In the genomic region with DNA sequence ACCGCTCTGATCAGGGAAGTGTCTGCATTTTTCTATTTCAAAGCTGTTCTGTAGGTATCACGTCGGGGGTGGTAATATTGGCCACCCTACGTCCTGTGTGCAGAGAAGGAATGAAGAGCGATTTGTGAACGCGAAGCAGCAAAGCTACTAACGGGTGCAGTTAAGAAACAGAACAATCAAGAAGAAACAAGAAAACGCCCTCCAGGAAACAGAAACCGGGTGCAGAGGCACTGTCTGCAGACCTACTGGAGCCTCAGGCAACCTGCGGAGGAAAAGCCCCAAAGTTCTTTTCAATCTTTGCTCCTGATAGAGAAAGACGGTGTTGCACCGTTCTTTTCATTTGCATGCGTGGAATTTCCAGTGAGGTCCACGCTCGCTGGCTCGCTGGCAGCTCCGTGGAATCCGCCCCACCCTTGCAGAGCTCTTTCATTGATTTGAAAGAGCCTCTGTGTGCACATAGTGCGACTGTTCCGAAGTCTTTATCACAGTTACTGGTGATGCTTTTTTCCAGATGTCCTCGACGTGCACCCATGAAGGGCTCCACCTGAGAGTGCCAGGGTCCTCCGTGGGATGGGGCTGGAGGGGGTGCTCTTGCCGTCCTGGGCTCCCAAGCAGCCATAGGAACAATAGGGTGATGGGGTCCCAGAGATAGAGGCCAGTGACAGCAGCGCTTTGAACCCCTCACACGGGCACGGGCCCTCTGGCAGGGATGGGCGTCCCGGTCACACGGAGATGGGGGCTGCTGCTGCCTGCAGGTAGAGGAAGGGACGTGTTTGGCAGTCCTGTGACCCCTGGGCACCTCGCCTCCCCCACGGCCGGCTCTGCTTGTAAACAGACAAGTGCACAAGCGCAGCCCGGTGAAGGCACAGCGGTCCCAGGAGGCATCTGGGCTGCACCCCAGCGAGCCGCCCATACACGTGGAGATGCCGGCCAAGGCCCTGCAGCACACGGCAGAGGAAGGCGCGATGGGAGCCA, we compare ENCODE assay signal across 13 cellular contexts. TPM values are rescaled to one million over a fixed set of nuclear protein-coding genes. Genes with fewer than 3 reads are reported as not detected.
DNase-seq lines count a peak whose midpoint lies in the region; ATAC-seq and TF ChIP-seq lines count a peak whose summit lies in the region.
"Had no signal": no experiment of that assay in that cellular context is flagged by ENCODE, and none has a peak within 500 bp of the region (broad histone marks: within the 10 kb centered on the region; RNA-seq: fewer than 3 reads in every experiment).

No MANE protein-coding gene starts in this region.

- CTCF ChIA-PET in MCF 10A (lab: Yijun Ruan, JAX) = no interaction called here
- CTCF ChIA-PET in activated CD4-positive, alpha-beta memory T cell treated with anti-CD3 and anti-CD28 coated beads, Interleukin-2, amount 10 ng/mL, durations not matched to agents 7 days and 5 days (lab: Charles Lee) = no interaction called here

- peaks cover 0 to 5% of the 10 kb centered on the region in 2 donors for H3K27me3 ChIP-seq in breast epithelium
- H3K27me3 ChIP-seq in tibial nerve = peaks cover 0 to 36% of the 10 kb centered on the region in 2 donors

- H3K27ac ChIP-seq in breast epithelium (no peak overlapping the region), tibial nerve (peak overlapping the region in 1 of 4 donors; percentile 59)
- H3K27ac ChIP-seq: BLaER1 treated with 17β-estradiol and CSF1 and Interleukin-3, amounts not matched to agents 10 nM and 100 nM had no signal

- H3K9me3 Mint-ChIP-seq in MCF 10A (ENCODE audit: unreplicated experiment) (no peaks in the 10 kb centered on the region), memory B cell (no peaks in the 10 kb centered on the region)
- H3K9me3 Mint-ChIP-seq in activated CD4-positive, alpha-beta memory T cell treated with anti-CD3 and anti-CD28 coated beads, Interleukin-2, amount 10 ng/mL, durations not matched to agents 7 days and 5 days = no peaks in the 10 kb centered on the region

- H3K27ac Mint-ChIP-seq in MCF 10A (ENCODE audit: low read depth, unreplicated experiment) (no peak overlapping the region), memory B cell (no peak overlapping the region)
- H3K27ac Mint-ChIP-seq in activated CD4-positive, alpha-beta memory T cell treated with anti-CD3 and anti-CD28 coated beads, Interleukin-2, amount 10 ng/mL, durations not matched to agents 7 days and 5 days = no peak overlapping the region
- H3K27ac Mint-ChIP-seq: naive B cell had no signal

- TF ChIP-seq CTCF in breast epithelium (IDR thresholded peaks at IDR 0.05) = no peak
- no peak for TF ChIP-seq CTCF in MCF 10A (IDR thresholded peaks at IDR 0.05; ENCODE audit: unreplicated experiment)
- TF ChIP-seq CTCF in tibial nerve (IDR thresholded peaks at IDR 0.05) = no peak

- no peak overlapping the region for H3K4me3 Mint-ChIP-seq in MCF 10A (ENCODE audit: unreplicated experiment)
- H3K4me3 Mint-ChIP-seq in activated CD4-positive, alpha-beta memory T cell treated with anti-CD3 and anti-CD28 coated beads, Interleukin-2, amount 10 ng/mL, durations not matched to agents 7 days and 5 days = no peak overlapping the region
- no peak overlapping the region for H3K4me3 Mint-ChIP-seq in memory B cell
- H3K4me3 Mint-ChIP-seq: naive B cell had no signal

- peaks cover 0 to 6% of the 10 kb centered on the region in 2 donors for H3K4me1 ChIP-seq in breast epithelium
- peaks cover 0 to 31% (median 3%) of the 10 kb centered on the region in 4 donors for H3K4me1 ChIP-seq in tibial nerve

- H3K4me3 ChIP-seq in breast epithelium (peak overlapping the region; percentile 6 to 51 (median 27)), tibial nerve (peak overlapping the region in 3 of 4 donors; percentile 14 to 39 (median 32))
- H3K4me3 ChIP-seq: BLaER1 treated with 17β-estradiol and CSF1 and Interleukin-3, amounts not matched to agents 10 nM and 100 nM had no signal

- TF ChIP-seq POLR2A in breast epithelium (IDR thresholded peaks at IDR 0.05) (no peak), tibial nerve (IDR thresholded peaks at IDR 0.05) (no peak)

- intact Hi-C loops in breast epithelium (cut with DNase I; ENCODE audit: low total_unique reads) (no loop called here), MCF 10A (cut with micrococcal nuclease) (no loop called here)

- H3K27me3 Mint-ChIP-seq in MCF 10A (ENCODE audit: insufficient read depth, unreplicated experiment) (peaks cover 30% of the 10 kb centered on the region), memory B cell (peaks cover 15% of the 10 kb centered on the region)
- peaks cover 32% of the 10 kb centered on the region for H3K27me3 Mint-ChIP-seq in activated CD4-positive, alpha-beta memory T cell treated with anti-CD3 and anti-CD28 coated beads, Interleukin-2, amount 10 ng/mL, durations not matched to agents 7 days and 5 days

- H3K4me1 Mint-ChIP-seq in MCF 10A (ENCODE audit: insufficient read depth, unreplicated experiment) = no peaks in the 10 kb centered on the region
- H3K4me1 Mint-ChIP-seq in activated CD4-positive, alpha-beta memory T cell treated with anti-CD3 and anti-CD28 coated beads, Interleukin-2, amount 10 ng/mL, durations not matched to agents 7 days and 5 days = peaks cover 2% of the 10 kb centered on the region
- H3K4me1 Mint-ChIP-seq in memory B cell = no peaks in the 10 kb centered on the region
- H3K4me1 Mint-ChIP-seq: naive B cell had no signal

- H3K36me3 Mint-ChIP-seq in MCF 10A (ENCODE audit: insufficient read depth, unreplicated experiment) = peaks cover 1% of the 10 kb centered on the region
- H3K36me3 Mint-ChIP-seq in activated CD4-positive, alpha-beta memory T cell treated with anti-CD3 and anti-CD28 coated beads, Interleukin-2, amount 10 ng/mL, durations not matched to agents 7 days and 5 days (ENCODE audit: low read depth) = peaks cover 3% of the 10 kb centered on the region
- H3K36me3 Mint-ChIP-seq in memory B cell = no peaks in the 10 kb centered on the region
- H3K36me3 Mint-ChIP-seq: naive B cell had no signal

- DNase-seq in breast epithelium (ENCODE audit: low spot score in 2 of 2) (no peak), MCF 10A (ENCODE audit: unreplicated experiment) (no peak), memory B cell (ENCODE audit: low spot score in 2 of 2) (no peak), tibial nerve (ENCODE audit: low spot score in 2 of 2) (no peak)
- DNase-seq in activated CD4-positive, alpha-beta memory T cell treated with anti-CD3 and anti-CD28 coated beads, Interleukin-2, amount 10 ng/mL, durations not matched to agents 7 days and 5 days = peak; percentile 50
- DNase-seq: KBM-7; naive B cell; NCI-H1694 treated with DMSO at 0.1 percent for 48 hours; NK-92 treated with Interleukin-12 subunit alpha and Interleukin-12 subunit beta, amount 100 ng/mL, for 24 hours had no signal

- 41 to 50% methylated on average over 38 to 40 of the region's 45 CpGs for WGBS in tibial nerve, 2 donors

- no peak for TF ChIP-seq EP300 in tibial nerve (IDR thresholded peaks at IDR 0.05)

- H3K9me3 ChIP-seq in breast epithelium (no peaks in the 10 kb centered on the region), tibial nerve (peaks cover 0 to 10% (median 0%) of the 10 kb centered on the region in 4 donors)

- ATAC-seq in memory B cell (ENCODE audit: low read depth) (peak; percentile 21), HG02885 (IDR thresholded peaks at IDR 0.05; ENCODE audit: poor library complexity, unreplicated experiment) (no peak), GM19351 (IDR thresholded peaks at IDR 0.05; ENCODE audit: unreplicated experiment) (no peak), GM18868 (IDR thresholded peaks at IDR 0.05; ENCODE audit: unreplicated experiment) (no peak)

- POLR2A ChIA-PET in MCF 10A (lab: Yijun Ruan, JAX) = interaction anchor here (1.3 kb wide), 1 partner anchor 20 kb away, joined by 3 read pairs; no protein-coding TSS in a partner anchor
- POLR2A ChIA-PET in activated CD4-positive, alpha-beta memory T cell treated with anti-CD3 and anti-CD28 coated beads, Interleukin-2, amount 10 ng/mL, durations not matched to agents 7 days and 5 days (lab: Charles Lee) = no interaction called here

- BruUV-seq in MCF 10A (replicated peaks; lab: Mats Ljungman, UMichigan) = no TSS peak

- H3K36me3 ChIP-seq in breast epithelium (no peaks in the 10 kb centered on the region), tibial nerve (no peaks in the 10 kb centered on the region)
- H3K36me3 ChIP-seq: BLaER1 treated with 17β-estradiol and CSF1 and Interleukin-3, amounts not matched to agents 10 nM and 100 nM had no signal

RNA-seq across cellular contexts. Expression of a gene that starts 36.8 kb away (rescaled TPM):
- total RNA-seq in breast epithelium = 10 to 100 TPM in 2 of 3 donors, 1 to 10 TPM in 1; 3.0 to 14.7 (median 10.5) TPM
- total RNA-seq in MCF 10A (2022) = not detected in 2 replicates
- 10 to 100 TPM; 13.9 to 14.3 TPM for total RNA-seq in activated CD4-positive, alpha-beta memory T cell treated with anti-CD3 and anti-CD28 coated beads, Interleukin-2, amount 10 ng/mL, durations not matched to agents 7 days and 5 days
- 10 to 100 TPM; 26.7 to 30.6 (median 28.7) TPM for total RNA-seq in tibial nerve
